ENCODE assay signal across 28 cellular contexts in the genomic region with DNA sequence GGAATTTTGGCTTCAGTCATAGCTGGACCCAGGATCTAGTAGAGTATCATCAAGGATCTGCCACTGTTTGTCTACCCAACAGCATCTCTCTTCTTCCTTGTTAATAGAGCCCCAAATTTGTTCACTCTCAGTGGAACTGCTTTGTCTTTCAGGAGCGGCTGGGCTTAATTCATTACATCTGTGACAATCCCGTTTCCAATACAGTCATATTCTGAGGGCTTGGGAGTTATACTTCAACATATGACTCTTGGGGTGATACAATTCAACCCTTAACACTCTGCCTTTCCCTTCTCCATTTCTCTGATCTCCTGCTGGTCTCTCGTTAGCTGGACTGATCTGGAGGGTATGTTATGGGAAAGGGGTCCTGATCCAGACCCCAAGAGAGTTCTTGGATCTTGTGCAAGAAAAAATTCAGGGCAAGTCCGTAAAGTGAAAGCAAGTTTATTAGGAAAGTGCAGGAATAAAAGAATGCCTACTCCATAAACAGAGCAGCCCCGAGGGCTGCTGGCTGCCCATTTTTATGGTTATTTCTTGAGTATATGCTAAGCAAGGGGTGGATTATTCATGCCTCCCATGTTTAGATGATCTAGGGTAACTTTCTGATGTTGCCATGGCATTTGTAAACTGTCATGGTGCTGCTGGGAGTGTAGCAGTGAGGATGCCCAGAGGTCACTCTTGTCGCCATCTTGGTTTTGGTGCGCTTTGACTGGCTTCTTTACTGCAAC. TPM values are rescaled to one million over a fixed set of nuclear protein-coding genes. Genes with fewer than 3 reads are reported as not detected.
"Had no signal": no experiment of that assay in that cellular context is flagged by ENCODE, and none has a peak within 500 bp of the region (broad histone marks: within the 10 kb centered on the region; RNA-seq: fewer than 3 reads in every experiment).

No MANE protein-coding gene starts in this region.

- H3K4me1 Mint-ChIP-seq: activated CD4-positive, alpha-beta T cell treated with anti-CD3 and anti-CD28 coated beads for 36 hours; activated CD8-positive, alpha-beta memory T cell treated with anti-CD3 and anti-CD28 coated beads, Interleukin-2, amount 10 ng/mL, durations not matched to agents 7 days and 5 days; naive thymus-derived CD8-positive, alpha-beta T cell; stimulated activated memory B cell treated with anti-CD40 and anti-IgM and Interleukin-4, amounts not matched to agents 10 μg/mL and 1 μg/mL and 100 μg/mL, for 72 hours; stimulated activated naive CD8-positive, alpha-beta T cell treated with anti-CD3 and anti-CD28 coated beads, Interleukin-15, amount 100 ng/mL, for 72 hours had no signal

- H3K27me3 Mint-ChIP-seq: activated CD4-positive, alpha-beta T cell treated with anti-CD3 and anti-CD28 coated beads for 36 hours; activated CD8-positive, alpha-beta memory T cell treated with anti-CD3 and anti-CD28 coated beads, Interleukin-2, amount 10 ng/mL, durations not matched to agents 7 days and 5 days; naive thymus-derived CD8-positive, alpha-beta T cell; stimulated activated memory B cell treated with anti-CD40 and anti-IgM and Interleukin-4, amounts not matched to agents 10 μg/mL and 1 μg/mL and 100 μg/mL, for 72 hours; stimulated activated naive CD8-positive, alpha-beta T cell treated with anti-CD3 and anti-CD28 coated beads, Interleukin-15, amount 100 ng/mL, for 72 hours had no signal

- H3K4me3 Mint-ChIP-seq: activated CD4-positive, alpha-beta T cell treated with anti-CD3 and anti-CD28 coated beads for 36 hours; activated CD8-positive, alpha-beta memory T cell treated with anti-CD3 and anti-CD28 coated beads, Interleukin-2, amount 10 ng/mL, durations not matched to agents 7 days and 5 days; activated CD8-positive, alpha-beta T cell treated with anti-CD3 and anti-CD28 coated beads, Interleukin-2, amount 10 ng/mL, durations not matched to agents 7 days and 5 days; activated T-cell treated with anti-CD3 and anti-CD28 coated beads, Interleukin-2, amount 50 U/mL, for 72 hours; naive thymus-derived CD8-positive, alpha-beta T cell; neural crest cell; stimulated activated memory B cell treated with anti-CD40 and anti-IgM and Interleukin-4, amounts not matched to agents 10 μg/mL and 1 μg/mL and 100 μg/mL, for 72 hours; stimulated activated naive CD8-positive, alpha-beta T cell treated with anti-CD3 and anti-CD28 coated beads, Interleukin-15, amount 100 ng/mL, for 72 hours had no signal

- DNase-seq: activated CD4-positive, alpha-beta T cell treated with anti-CD3 and anti-CD28 coated beads for 36 hours; activated CD4-positive, CD25-positive, alpha-beta regulatory T cell; activated CD8-positive, alpha-beta memory T cell treated with anti-CD3 and anti-CD28 coated beads, Interleukin-2, amount 10 ng/mL, durations not matched to agents 7 days and 5 days; activated CD8-positive, alpha-beta T cell treated with anti-CD3 and anti-CD28 coated beads, Interleukin-2, amount 10 ng/mL, durations not matched to agents 7 days and 5 days; activated naive CD4-positive, alpha-beta T cell; activated T-cell treated with anti-CD3 and anti-CD28 coated beads, Interleukin-2, amount 50 U/mL, for 72 hours; brain microvascular endothelial cell; central memory CD4-positive, alpha-beta T cell; dermis blood vessel endothelial cell; effector CD8-positive, alpha-beta T cell; esophagus squamous epithelium; gastrocnemius medialis; glutamatergic neuron; midbrain; naive thymus-derived CD8-positive, alpha-beta T cell; nucleus accumbens; psoas muscle; stimulated activated CD4-positive, alpha-beta T cell treated with anti-CD3 and anti-CD28 coated beads, Interleukin-1b, Interleukin-23, amount 100 ng/mL, for 48 hours; stimulated activated CD4-positive, alpha-beta T cell treated with anti-CD3 and anti-CD28 coated beads, Interleukin-4, amount 100 ng/mL, for 4 hours; stimulated activated CD8-positive, alpha-beta memory T cell treated with anti-CD3 and anti-CD28 coated beads, Interleukin-4, amount 100 ng/mL, for 48 hours; stimulated activated naive CD8-positive, alpha-beta T cell treated with anti-CD3 and anti-CD28 coated beads, Interleukin-15, amount 100 ng/mL, for 72 hours had no signal

- ATAC-seq: activated CD4-positive, alpha-beta T cell treated with anti-CD3 and anti-CD28 coated beads for 36 hours; activated CD8-positive, alpha-beta memory T cell treated with anti-CD3 and anti-CD28 coated beads, Interleukin-2, amount 10 ng/mL, durations not matched to agents 7 days and 5 days; activated CD8-positive, alpha-beta T cell treated with anti-CD3 and anti-CD28 coated beads, Interleukin-2, amount 10 ng/mL, durations not matched to agents 7 days and 5 days; activated naive CD4-positive, alpha-beta T cell treated with anti-CD3 and anti-CD28 coated beads, Interleukin-2, amount 50 U/mL, for 72 hours; activated T-cell treated with anti-CD3 and anti-CD28 coated beads, Interleukin-2, amount 50 U/mL, for 72 hours; gastrocnemius medialis; naive thymus-derived CD8-positive, alpha-beta T cell; psoas muscle; stimulated activated memory B cell treated with anti-CD40 and anti-IgM and Interleukin-4, amounts not matched to agents 10 μg/mL and 1 μg/mL and 100 μg/mL, for 72 hours; stimulated activated naive CD8-positive, alpha-beta T cell treated with anti-CD3 and anti-CD28 coated beads, Interleukin-15, amount 100 ng/mL, for 72 hours had no signal

- H3K36me3 ChIP-seq: ascending aorta, brain microvascular endothelial cell, esophagus squamous epithelium, gastrocnemius medialis, tibial nerve had no signal

- H3K4me1 ChIP-seq: ascending aorta, psoas muscle had no signal

- H3K4me3 ChIP-seq: ascending aorta, esophagus squamous epithelium, gastrocnemius medialis, psoas muscle, smooth muscle cell, tibial nerve had no signal

- H3K27ac ChIP-seq: ascending aorta, brain microvascular endothelial cell, epithelial cell of prostate, esophagus squamous epithelium, gastrocnemius medialis, psoas muscle had no signal

- H3K9me3 Mint-ChIP-seq: activated naive CD4-positive, alpha-beta T cell treated with anti-CD3 and anti-CD28 coated beads, Interleukin-2, amount 50 U/mL, for 72 hours; activated T-cell treated with anti-CD3 and anti-CD28 coated beads, Interleukin-2, amount 50 U/mL, for 72 hours; naive thymus-derived CD8-positive, alpha-beta T cell; neural crest cell; stimulated activated memory B cell treated with anti-CD40 and anti-IgM and Interleukin-4, amounts not matched to agents 10 μg/mL and 1 μg/mL and 100 μg/mL, for 72 hours; stimulated activated naive CD8-positive, alpha-beta T cell treated with anti-CD3 and anti-CD28 coated beads, Interleukin-15, amount 100 ng/mL, for 72 hours had no signal

- H3K9me3 ChIP-seq: ascending aorta, esophagus squamous epithelium, gastrocnemius medialis, psoas muscle, tibial nerve had no signal

- H3K36me3 Mint-ChIP-seq: activated CD8-positive, alpha-beta memory T cell treated with anti-CD3 and anti-CD28 coated beads, Interleukin-2, amount 10 ng/mL, durations not matched to agents 7 days and 5 days; activated naive CD4-positive, alpha-beta T cell treated with anti-CD3 and anti-CD28 coated beads, Interleukin-2, amount 50 U/mL, for 72 hours; naive thymus-derived CD8-positive, alpha-beta T cell; stimulated activated memory B cell treated with anti-CD40 and anti-IgM and Interleukin-4, amounts not matched to agents 10 μg/mL and 1 μg/mL and 100 μg/mL, for 72 hours had no signal

- H3K27me3 ChIP-seq: ascending aorta, brain microvascular endothelial cell, esophagus squamous epithelium, gastrocnemius medialis, tibial nerve had no signal

RNA-seq across cellular contexts. Expression of a gene that starts 42.4 kb away (rescaled TPM):
- total RNA-seq: ascending aorta had no signal
